25 cellular contexts compared by ENCODE assay signal in genomic region chr19:4570423-4570822, GRCh38. TPM values are rescaled to one million over a fixed set of nuclear protein-coding genes. Genes with fewer than 3 reads are reported as not detected.
"Had no signal": no experiment of that assay in that cellular context is flagged by ENCODE, and none has a peak within 500 bp of the region (broad histone marks: within the 10 kb centered on the region; RNA-seq: fewer than 3 reads in every experiment).

No MANE protein-coding gene starts in this region.

- H3K4me3 Mint-ChIP-seq: activated CD4-positive, alpha-beta T cell treated with anti-CD3 and anti-CD28 coated beads, Interleukin-2, amount 10 ng/mL, durations not matched to agents 24 days and 14 days; activated CD8-positive, alpha-beta memory T cell treated with anti-CD3 and anti-CD28 coated beads, Interleukin-2, amount 10 ng/mL, durations not matched to agents 7 days and 5 days; activated naive CD4-positive, alpha-beta T cell treated with anti-CD3 and anti-CD28 coated beads for 36 hours; activated naive CD8-positive, alpha-beta T cell; activated T-cell treated with anti-CD3 and anti-CD28 coated beads, Interleukin-2, amount 50 U/mL, for 24 hours; activated T-helper 1 cell treated with anti-CD3 and anti-CD28 coated beads, Interleukin-12 subunit alpha, Interleukin-12 subunit beta, Interleukin-2, Interleukin-4 antibody, amounts not matched to agents 30 ng/mL and 10 ng/mL and 1 ng/mL, durations not matched to agents 14 hours and 24 hours and 36 hours; brain; central memory CD8-positive, alpha-beta T cell; T-helper 17 cell; WTC11 had no signal

- H3K9me3 ChIP-seq: SJSA1 had no signal

- H3K27ac ChIP-seq: SJSA1 had no signal

- H3K36me3 ChIP-seq: SJSA1 had no signal

- H3K4me1 Mint-ChIP-seq: activated CD4-positive, alpha-beta T cell treated with anti-CD3 and anti-CD28 coated beads, Interleukin-2, amount 10 ng/mL, durations not matched to agents 24 days and 14 days; activated CD8-positive, alpha-beta memory T cell treated with anti-CD3 and anti-CD28 coated beads, Interleukin-2, amount 10 ng/mL, durations not matched to agents 7 days and 5 days; central memory CD8-positive, alpha-beta T cell had no signal

- H3K27ac Mint-ChIP-seq: activated CD4-positive, alpha-beta T cell treated with anti-CD3 and anti-CD28 coated beads, Interleukin-2, amount 10 ng/mL, durations not matched to agents 24 days and 14 days; activated CD8-positive, alpha-beta memory T cell treated with anti-CD3 and anti-CD28 coated beads, Interleukin-2, amount 10 ng/mL, durations not matched to agents 7 days and 5 days; activated naive CD4-positive, alpha-beta T cell treated with anti-CD3 and anti-CD28 coated beads for 36 hours; activated naive CD8-positive, alpha-beta T cell; activated T-cell treated with anti-CD3 and anti-CD28 coated beads, Interleukin-2, amount 50 U/mL, for 24 hours; activated T-helper 1 cell treated with anti-CD3 and anti-CD28 coated beads, Interleukin-12 subunit alpha, Interleukin-12 subunit beta, Interleukin-2, Interleukin-4 antibody, amounts not matched to agents 30 ng/mL and 10 ng/mL and 1 ng/mL, durations not matched to agents 14 hours and 24 hours and 36 hours; T-helper 17 cell; WTC11 had no signal

- H3K27me3 Mint-ChIP-seq: activated naive CD8-positive, alpha-beta T cell; brain had no signal

- DNase-seq: activated CD4-positive, alpha-beta T cell treated with anti-CD3 and anti-CD28 coated beads for 1 hour; activated CD4-positive, alpha-beta T cell treated with anti-CD3 and anti-CD28 coated beads, Interleukin-2, amount 10 ng/mL, durations not matched to agents 24 days and 14 days; activated CD4-positive, alpha-beta T cell treated with anti-CD3 and anti-CD28 coated beads, Interleukin-2, amount 50 U/mL, for 48 hours; activated CD8-positive, alpha-beta memory T cell treated with anti-CD3 and anti-CD28 coated beads, Interleukin-2, amount 10 ng/mL, durations not matched to agents 7 days and 5 days; activated effector memory CD4-positive, alpha-beta T cell treated with anti-CD3 and anti-CD28 coated beads, Interleukin-2, amount 50 U/mL, for 16 hours; activated naive CD4-positive, alpha-beta T cell treated with anti-CD3 and anti-CD28 coated beads for 36 hours; activated T-cell treated with anti-CD3 and anti-CD28 coated beads, Interleukin-2, amount 50 U/mL, for 24 hours; amygdala; NCI-H146; NCI-H187 treated with DMSO at 0.1 percent for 48 hours; NCI-H2081 treated with DMSO at 0.1 percent for 48 hours; NCI-H446; NCI-H524; SHP77; T-helper 17 cell; T-helper 9 cell had no signal

- FAIRE-seq: astrocyte, RCC 7860 had no signal

- H3K9me3 Mint-ChIP-seq: activated CD4-positive, alpha-beta T cell treated with anti-CD3 and anti-CD28 coated beads, Interleukin-2, amount 10 ng/mL, durations not matched to agents 24 days and 14 days; activated naive CD4-positive, alpha-beta T cell treated with anti-CD3 and anti-CD28 coated beads for 36 hours; activated T-cell treated with anti-CD3 and anti-CD28 coated beads, Interleukin-2, amount 50 U/mL, for 24 hours; activated T-helper 1 cell treated with anti-CD3 and anti-CD28 coated beads, Interleukin-12 subunit alpha, Interleukin-12 subunit beta, Interleukin-2, Interleukin-4 antibody, amounts not matched to agents 30 ng/mL and 10 ng/mL and 1 ng/mL, durations not matched to agents 14 hours and 24 hours and 36 hours; brain; central memory CD8-positive, alpha-beta T cell; WTC11 had no signal

- H3K36me3 Mint-ChIP-seq: activated CD8-positive, alpha-beta memory T cell treated with anti-CD3 and anti-CD28 coated beads, Interleukin-2, amount 10 ng/mL, durations not matched to agents 7 days and 5 days; activated naive CD8-positive, alpha-beta T cell; WTC11 had no signal

- H3K4me3 ChIP-seq: SJSA1 had no signal

- ATAC-seq: activated CD8-positive, alpha-beta memory T cell treated with anti-CD3 and anti-CD28 coated beads, Interleukin-2, amount 10 ng/mL, durations not matched to agents 7 days and 5 days; SK-N-SH treated with all-trans-retinoic acid at 6 μM for 48 hours; T-helper 17 cell; WTC11 had no signal

- H3K27me3 ChIP-seq: SJSA1 had no signal

RNA-seq across cellular contexts. Expression of gene SEMA6B, which starts 10.9 kb away (rescaled TPM):
- total RNA-seq: activated CD4-positive, alpha-beta T cell treated with anti-CD3 and anti-CD28 coated beads, Interleukin-2, amount 10 ng/mL, durations not matched to agents 24 days and 14 days; activated CD8-positive, alpha-beta memory T cell treated with anti-CD3 and anti-CD28 coated beads, Interleukin-2, amount 10 ng/mL, durations not matched to agents 7 days and 5 days; activated T-helper 1 cell treated with anti-CD3 and anti-CD28 coated beads, Interleukin-12 subunit alpha, Interleukin-12 subunit beta, Interleukin-2, Interleukin-4 antibody, amounts not matched to agents 30 ng/mL and 10 ng/mL and 1 ng/mL, durations not matched to agents 14 hours and 24 hours and 36 hours had no signal

RNA-seq across cellular contexts. Expression of gene LRG1, which starts 30.6 kb away (rescaled TPM):
- total RNA-seq: SJSA1 had no signal

RNA-seq across cellular contexts. Expression of gene PLIN5, which starts 35.4 kb away (rescaled TPM):
- total RNA-seq: activated CD4-positive, alpha-beta T cell treated with anti-CD3 and anti-CD28 coated beads, Interleukin-2, amount 10 ng/mL, durations not matched to agents 24 days and 14 days; activated CD8-positive, alpha-beta memory T cell treated with anti-CD3 and anti-CD28 coated beads, Interleukin-2, amount 10 ng/mL, durations not matched to agents 7 days and 5 days; activated T-helper 1 cell treated with anti-CD3 and anti-CD28 coated beads, Interleukin-12 subunit alpha, Interleukin-12 subunit beta, Interleukin-2, Interleukin-4 antibody, amounts not matched to agents 30 ng/mL and 10 ng/mL and 1 ng/mL, durations not matched to agents 14 hours and 24 hours and 36 hours; astrocyte; SJSA1; T-helper 17 cell had no signal

RNA-seq across cellular contexts. Expression of gene PLIN4, which starts 52.1 kb away (rescaled TPM):
- total RNA-seq: activated CD4-positive, alpha-beta T cell treated with anti-CD3 and anti-CD28 coated beads, Interleukin-2, amount 10 ng/mL, durations not matched to agents 24 days and 14 days; activated CD8-positive, alpha-beta memory T cell treated with anti-CD3 and anti-CD28 coated beads, Interleukin-2, amount 10 ng/mL, durations not matched to agents 7 days and 5 days; activated naive CD4-positive, alpha-beta T cell treated with anti-CD3 and anti-CD28 coated beads for 36 hours; activated T-helper 1 cell treated with anti-CD3 and anti-CD28 coated beads, Interleukin-12 subunit alpha, Interleukin-12 subunit beta, Interleukin-2, Interleukin-4 antibody, amounts not matched to agents 30 ng/mL and 10 ng/mL and 1 ng/mL, durations not matched to agents 14 hours and 24 hours and 36 hours; SJSA1; T-helper 17 cell had no signal
